ENCODE assay signal across 8 cellular contexts in genomic region chr1:40078512-40079333, GRCh38. TPM values are rescaled to one million over a fixed set of nuclear protein-coding genes. Genes with fewer than 3 reads are reported as not detected.
A peak's percentile ranks its signal among the peaks of the same experiment; 100 is the strongest.
DNase-seq lines count a peak whose midpoint lies in the region; ATAC-seq and TF ChIP-seq lines count a peak whose summit lies in the region.

No MANE protein-coding gene starts in this region.

- H3K27ac Mint-ChIP-seq in activated CD4-positive, alpha-beta T cell treated with anti-CD3 and anti-CD28 coated beads, Interleukin-2, amount 10 ng/mL, durations not matched to agents 24 days and 14 days: peak overlapping the region; percentile 60
- no peak overlapping the region for H3K27ac Mint-ChIP-seq in natural killer cell treated with Interleukin-12 subunit alpha and Interleukin-12 subunit beta and Interleukin-15 and Interleukin-18, amount 100 ng/mL, for 72 hours

- H3K4me1 Mint-ChIP-seq in activated CD4-positive, alpha-beta T cell treated with anti-CD3 and anti-CD28 coated beads, Interleukin-2, amount 10 ng/mL, durations not matched to agents 24 days and 14 days: peaks cover 12% of the 10 kb centered on the region
- H3K4me1 Mint-ChIP-seq in natural killer cell treated with Interleukin-12 subunit alpha and Interleukin-12 subunit beta and Interleukin-15 and Interleukin-18, amount 100 ng/mL, for 72 hours (ENCODE audit: low read depth in 2 of 2): peaks cover 0 to 2% of the 10 kb centered on the region in 2 donors

- ATAC-seq in natural killer cell treated with Interleukin-12 subunit alpha and Interleukin-12 subunit beta and Interleukin-15 and Interleukin-18, amount 100 ng/mL, for 72 hours: peak; percentile 72 to 77
- ATAC-seq in GM18519 (IDR thresholded peaks at IDR 0.05; ENCODE audit: low FRiP score, unreplicated experiment): no peak
- ATAC-seq in HG03045 (IDR thresholded peaks at IDR 0.05; ENCODE audit: unreplicated experiment): no peak

- no peaks in the 10 kb centered on the region for H3K27me3 Mint-ChIP-seq in activated CD4-positive, alpha-beta T cell treated with anti-CD3 and anti-CD28 coated beads, Interleukin-2, amount 10 ng/mL, durations not matched to agents 24 days and 14 days
- no peaks in the 10 kb centered on the region for H3K27me3 Mint-ChIP-seq in natural killer cell treated with Interleukin-12 subunit alpha and Interleukin-12 subunit beta and Interleukin-15 and Interleukin-18, amount 100 ng/mL, for 72 hours

- H3K36me3 Mint-ChIP-seq in activated CD4-positive, alpha-beta T cell treated with anti-CD3 and anti-CD28 coated beads, Interleukin-2, amount 10 ng/mL, durations not matched to agents 24 days and 14 days (ENCODE audit: low read depth): peaks cover 48% of the 10 kb centered on the region
- H3K36me3 Mint-ChIP-seq in natural killer cell treated with Interleukin-12 subunit alpha and Interleukin-12 subunit beta and Interleukin-15 and Interleukin-18, amount 100 ng/mL, for 72 hours: no peaks in the 10 kb centered on the region

- DNase-seq in H4 (ENCODE audit: low spot score): peak; percentile 54
- peak; percentile 26 for DNase-seq in NCI-H345 treated with DMSO at 0.1 percent for 48 hours (lab: John Stamatoyannopoulos, UW; ENCODE audit: unreplicated experiment)
- peak; percentile 88 for DNase-seq in activated CD4-positive, alpha-beta T cell treated with anti-CD3 and anti-CD28 coated beads, Interleukin-2, amount 10 ng/mL, durations not matched to agents 24 days and 14 days
- DNase-seq in epithelial cell of esophagus (ENCODE audit: low read depth): peak; percentile 71
- no peak for DNase-seq in natural killer cell treated with Interleukin-12 subunit alpha and Interleukin-12 subunit beta and Interleukin-15 and Interleukin-18, amount 100 ng/mL, for 72 hours (ENCODE audit: low spot score)

- no peak overlapping the region for H3K27ac ChIP-seq in C4-2B

- no peak overlapping the region for H3K4me3 ChIP-seq in epithelial cell of esophagus (ENCODE audit: low read length)

- peak; percentile 91 for TF ChIP-seq CTCF in C4-2B (conservative IDR thresholded peaks at IDR 0.05)
- TF ChIP-seq CTCF in epithelial cell of esophagus (IDR thresholded peaks at IDR 0.05; ENCODE audit: insufficient read depth, low read depth, low read length, missing control alignments): peak; percentile 88

- H3K9me3 Mint-ChIP-seq in activated CD4-positive, alpha-beta T cell treated with anti-CD3 and anti-CD28 coated beads, Interleukin-2, amount 10 ng/mL, durations not matched to agents 24 days and 14 days: no peaks in the 10 kb centered on the region
- H3K9me3 Mint-ChIP-seq in natural killer cell treated with Interleukin-12 subunit alpha and Interleukin-12 subunit beta and Interleukin-15 and Interleukin-18, amount 100 ng/mL, for 72 hours: no peaks in the 10 kb centered on the region

- intact Hi-C loops in activated CD4-positive, alpha-beta T cell treated with anti-CD3 and anti-CD28 coated beads, Interleukin-2, amount 10 ng/mL, durations not matched to agents 24 days and 14 days (cut with micrococcal nuclease): loop anchor here (2.0 kb wide), 1 partner anchor 260 kb away; no protein-coding TSS in a partner anchor

- no peak overlapping the region for H3K4me3 Mint-ChIP-seq in activated CD4-positive, alpha-beta T cell treated with anti-CD3 and anti-CD28 coated beads, Interleukin-2, amount 10 ng/mL, durations not matched to agents 24 days and 14 days
- no peak overlapping the region for H3K4me3 Mint-ChIP-seq in natural killer cell treated with Interleukin-12 subunit alpha and Interleukin-12 subunit beta and Interleukin-15 and Interleukin-18, amount 100 ng/mL, for 72 hours

RNA-seq across cellular contexts. Expression of gene PPT1, which starts 18.3 kb away (rescaled TPM):
- 146 and 157 TPM in 2 replicates for total RNA-seq in H4 (2014; rRNA removed; shearing (Covaris generic))
- total RNA-seq in activated CD4-positive, alpha-beta T cell treated with anti-CD3 and anti-CD28 coated beads, Interleukin-2, amount 10 ng/mL, durations not matched to agents 24 days and 14 days: 99.0 and 102 TPM in 2 replicates
- 10 to 100 TPM; 42.3 to 64.0 TPM for total RNA-seq in natural killer cell treated with Interleukin-12 subunit alpha and Interleukin-12 subunit beta and Interleukin-15 and Interleukin-18, amount 100 ng/mL, for 72 hours

RNA-seq across cellular contexts. Expression of gene CAP1, which starts 38.2 kb away (rescaled TPM):
- 315 and 362 TPM in 2 replicates for total RNA-seq in H4 (2014; rRNA removed; shearing (Covaris generic))
- total RNA-seq in activated CD4-positive, alpha-beta T cell treated with anti-CD3 and anti-CD28 coated beads, Interleukin-2, amount 10 ng/mL, durations not matched to agents 24 days and 14 days: 417 and 440 TPM in 2 replicates
- total RNA-seq in natural killer cell treated with Interleukin-12 subunit alpha and Interleukin-12 subunit beta and Interleukin-15 and Interleukin-18, amount 100 ng/mL, for 72 hours: 100 to 1,000 TPM; 423 to 738 TPM

Comparison
In these comparisons a context has a peak if more than half of its experiments do, and no peak if none do; other contexts are left out.
1. ATAC-seq: peak in natural killer cell treated with Interleukin-12 subunit alpha and Interleukin-12 subunit beta and Interleukin-15 and Interleukin-18, amount 100 ng/mL, for 72 hours (2 of 2); none in GM18519 (single experiment) and HG03045 (single experiment).